ENCODE assay signal across 1 cellular context in the genomic region with DNA sequence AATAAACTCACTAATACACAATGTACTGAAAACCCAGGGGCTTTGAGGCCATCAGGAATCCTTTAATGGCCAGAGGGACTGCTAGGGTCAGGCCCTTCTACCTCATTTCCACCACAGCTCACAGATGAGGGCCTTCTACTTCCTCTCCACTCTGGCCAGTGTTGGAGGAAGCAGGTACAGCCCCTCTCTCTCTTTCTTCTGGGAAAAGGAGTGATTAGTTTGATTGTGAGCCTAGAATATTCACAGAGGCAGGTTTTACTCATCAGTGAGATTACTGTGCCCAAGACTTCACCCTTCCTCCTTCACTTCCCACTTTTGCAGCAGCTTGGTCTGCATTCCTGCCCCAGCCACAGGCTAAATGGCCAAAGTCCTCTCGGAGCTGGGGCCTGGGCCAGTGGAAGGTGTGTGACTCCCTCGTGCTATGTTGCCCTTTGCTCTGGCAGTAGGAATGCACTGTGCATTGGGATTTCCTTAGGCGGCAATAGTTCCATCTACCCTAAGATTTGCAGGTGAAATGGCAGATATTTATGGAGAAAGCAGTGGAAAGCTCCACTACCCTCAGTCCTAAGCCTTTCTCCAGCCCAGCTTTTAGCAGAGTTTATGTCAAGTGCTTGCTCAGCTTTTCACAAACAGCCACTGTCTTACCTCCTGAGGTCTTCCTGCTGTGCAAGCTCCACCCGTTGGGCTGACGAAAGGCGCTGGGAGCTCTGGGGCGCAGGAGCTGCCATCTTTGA.
A peak's percentile ranks its signal among the peaks of the same experiment; 100 is the strongest.
TF ChIP-seq lines count a peak whose summit lies in the region.

No MANE protein-coding gene starts in this region.

TF ChIP-seq in HepG2, 621 proteins besides CTCF, POLR2A, EP300 and RAD21 (continued from another document and continues in another):
- peak; percentile 66; the same call in 1 of the 2 replicates for TF ChIP-seq PRDM10 (CRISPR knock-in tag; IDR thresholded peaks at IDR 0.05; ENCODE audit: low read depth)
- TF ChIP-seq ZNF691 (CRISPR knock-in tag; IDR thresholded peaks at IDR 0.05; ENCODE audit: borderline replicate concordance, low read depth), result peak; percentile 94; the same call in 1 of the 2 replicates
- TF ChIP-seq GATA4 (IDR thresholded peaks at IDR 0.05; ENCODE audit: borderline replicate concordance, low read depth), result no peak
- TF ChIP-seq ZNF263 (CRISPR knock-in tag; IDR thresholded peaks at IDR 0.05), result peak; percentile 32; the same call in 1 of the 2 replicates
- TF ChIP-seq REL (CRISPR knock-in tag; conservative IDR thresholded peaks at IDR 0.05), result no peak
- no peak for TF ChIP-seq ZNF207 (IDR thresholded peaks at IDR 0.05; ENCODE audit: borderline replicate concordance)
- TF ChIP-seq ZNF143 (CRISPR knock-in tag; IDR thresholded peaks at IDR 0.05), result no peak
- TF ChIP-seq, protein P1, sequence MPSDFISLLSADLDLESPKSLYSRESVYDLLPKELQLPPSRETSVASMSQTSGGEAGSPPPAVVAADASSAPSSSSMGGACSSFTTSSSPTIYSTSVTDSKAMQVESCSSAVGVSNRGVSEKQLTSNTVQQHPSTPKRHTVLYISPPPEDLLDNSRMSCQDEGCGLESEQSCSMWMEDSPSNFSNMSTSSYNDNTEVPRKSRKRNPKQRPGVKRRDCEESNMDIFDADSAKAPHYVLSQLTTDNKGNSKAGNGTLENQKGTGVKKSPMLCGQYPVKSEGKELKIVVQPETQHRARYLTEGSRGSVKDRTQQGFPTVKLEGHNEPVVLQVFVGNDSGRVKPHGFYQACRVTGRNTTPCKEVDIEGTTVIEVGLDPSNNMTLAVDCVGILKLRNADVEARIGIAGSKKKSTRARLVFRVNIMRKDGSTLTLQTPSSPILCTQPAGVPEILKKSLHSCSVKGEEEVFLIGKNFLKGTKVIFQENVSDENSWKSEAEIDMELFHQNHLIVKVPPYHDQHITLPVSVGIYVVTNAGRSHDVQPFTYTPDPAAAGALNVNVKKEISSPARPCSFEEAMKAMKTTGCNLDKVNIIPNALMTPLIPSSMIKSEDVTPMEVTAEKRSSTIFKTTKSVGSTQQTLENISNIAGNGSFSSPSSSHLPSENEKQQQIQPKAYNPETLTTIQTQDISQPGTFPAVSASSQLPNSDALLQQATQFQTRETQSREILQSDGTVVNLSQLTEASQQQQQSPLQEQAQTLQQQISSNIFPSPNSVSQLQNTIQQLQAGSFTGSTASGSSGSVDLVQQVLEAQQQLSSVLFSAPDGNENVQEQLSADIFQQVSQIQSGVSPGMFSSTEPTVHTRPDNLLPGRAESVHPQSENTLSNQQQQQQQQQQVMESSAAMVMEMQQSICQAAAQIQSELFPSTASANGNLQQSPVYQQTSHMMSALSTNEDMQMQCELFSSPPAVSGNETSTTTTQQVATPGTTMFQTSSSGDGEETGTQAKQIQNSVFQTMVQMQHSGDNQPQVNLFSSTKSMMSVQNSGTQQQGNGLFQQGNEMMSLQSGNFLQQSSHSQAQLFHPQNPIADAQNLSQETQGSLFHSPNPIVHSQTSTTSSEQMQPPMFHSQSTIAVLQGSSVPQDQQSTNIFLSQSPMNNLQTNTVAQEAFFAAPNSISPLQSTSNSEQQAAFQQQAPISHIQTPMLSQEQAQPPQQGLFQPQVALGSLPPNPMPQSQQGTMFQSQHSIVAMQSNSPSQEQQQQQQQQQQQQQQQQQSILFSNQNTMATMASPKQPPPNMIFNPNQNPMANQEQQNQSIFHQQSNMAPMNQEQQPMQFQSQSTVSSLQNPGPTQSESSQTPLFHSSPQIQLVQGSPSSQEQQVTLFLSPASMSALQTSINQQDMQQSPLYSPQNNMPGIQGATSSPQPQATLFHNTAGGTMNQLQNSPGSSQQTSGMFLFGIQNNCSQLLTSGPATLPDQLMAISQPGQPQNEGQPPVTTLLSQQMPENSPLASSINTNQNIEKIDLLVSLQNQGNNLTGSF (CRISPR knock-in tag; IDR thresholded peaks at IDR 0.05), result no peak
- TF ChIP-seq RELA (CRISPR knock-in tag; IDR thresholded peaks at IDR 0.05), result no peak
- TF ChIP-seq TRIM22 (IDR thresholded peaks at IDR 0.05), result no peak
- peak; percentile 71 for TF ChIP-seq ZFP1 (CRISPR knock-in tag; IDR thresholded peaks at IDR 0.05)
- TF ChIP-seq BCL6 (CRISPR knock-in tag; IDR thresholded peaks at IDR 0.05), result peak; percentile 73
- TF ChIP-seq SALL2 (CRISPR knock-in tag; IDR thresholded peaks at IDR 0.05), result 0 out of 2 replicates have a peak, but pooled peaks have one; percentile 61
- TF ChIP-seq ZNF572 (CRISPR knock-in tag; IDR thresholded peaks at IDR 0.05), result peak; percentile 81; the same call in 1 of the 2 replicates
- peak; percentile 98 for TF ChIP-seq POGZ (CRISPR knock-in tag; IDR thresholded peaks at IDR 0.05)
- TF ChIP-seq WIZ (CRISPR knock-in tag; IDR thresholded peaks at IDR 0.05), result no peak
- no peak for TF ChIP-seq PHB2 (IDR thresholded peaks at IDR 0.05; ENCODE audit: partially characterized antibody)
- TF ChIP-seq ZNF329 (CRISPR knock-in tag; IDR thresholded peaks at IDR 0.05; ENCODE audit: low read depth), result peak; percentile 59; the same call in 1 of the 2 replicates
- TF ChIP-seq HDAC6 (IDR thresholded peaks at IDR 0.05; ENCODE audit: low read depth, low read length), result no peak
- TF ChIP-seq HDAC2 (CRISPR knock-in tag; IDR thresholded peaks at IDR 0.05), result peak; percentile 96
- TF ChIP-seq U2AF2 (IDR thresholded peaks at IDR 0.05; ENCODE audit: low read depth, low read length), result no peak
- TF ChIP-seq, protein P2, sequence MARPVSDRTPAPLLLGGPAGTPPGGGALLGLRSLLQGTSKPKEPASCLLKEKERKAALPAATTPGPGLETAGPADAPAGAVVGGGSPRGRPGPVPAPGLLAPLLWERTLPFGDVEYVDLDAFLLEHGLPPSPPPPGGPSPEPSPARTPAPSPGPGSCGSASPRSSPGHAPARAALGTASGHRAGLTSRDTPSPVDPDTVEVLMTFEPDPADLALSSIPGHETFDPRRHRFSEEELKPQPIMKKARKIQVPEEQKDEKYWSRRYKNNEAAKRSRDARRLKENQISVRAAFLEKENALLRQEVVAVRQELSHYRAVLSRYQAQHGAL (CRISPR knock-in tag; IDR thresholded peaks at IDR 0.05; ENCODE audit: not compliant biosample characterization), result no peak
- TF ChIP-seq ZNF883 (CRISPR knock-in tag; IDR thresholded peaks at IDR 0.05; ENCODE audit: not compliant biosample characterization), result no peak
- TF ChIP-seq, protein P3, sequence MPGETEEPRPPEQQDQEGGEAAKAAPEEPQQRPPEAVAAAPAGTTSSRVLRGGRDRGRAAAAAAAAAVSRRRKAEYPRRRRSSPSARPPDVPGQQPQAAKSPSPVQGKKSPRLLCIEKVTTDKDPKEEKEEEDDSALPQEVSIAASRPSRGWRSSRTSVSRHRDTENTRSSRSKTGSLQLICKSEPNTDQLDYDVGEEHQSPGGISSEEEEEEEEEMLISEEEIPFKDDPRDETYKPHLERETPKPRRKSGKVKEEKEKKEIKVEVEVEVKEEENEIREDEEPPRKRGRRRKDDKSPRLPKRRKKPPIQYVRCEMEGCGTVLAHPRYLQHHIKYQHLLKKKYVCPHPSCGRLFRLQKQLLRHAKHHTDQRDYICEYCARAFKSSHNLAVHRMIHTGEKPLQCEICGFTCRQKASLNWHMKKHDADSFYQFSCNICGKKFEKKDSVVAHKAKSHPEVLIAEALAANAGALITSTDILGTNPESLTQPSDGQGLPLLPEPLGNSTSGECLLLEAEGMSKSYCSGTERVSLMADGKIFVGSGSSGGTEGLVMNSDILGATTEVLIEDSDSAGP (CRISPR knock-in tag; IDR thresholded peaks at IDR 0.05; ENCODE audit: borderline replicate concordance), result peak; percentile 73
- peak; percentile 89 for TF ChIP-seq ATF2 (CRISPR knock-in tag; IDR thresholded peaks at IDR 0.05)
- no peak for TF ChIP-seq ZNF446 (CRISPR knock-in tag; IDR thresholded peaks at IDR 0.05)
- peak; percentile 85; the same call in 1 of the 2 replicates for TF ChIP-seq ZBTB20 (CRISPR knock-in tag; IDR thresholded peaks at IDR 0.05; ENCODE audit: borderline replicate concordance, low read depth)
- no peak for TF ChIP-seq ZNF570 (CRISPR knock-in tag; IDR thresholded peaks at IDR 0.05; ENCODE audit: borderline replicate concordance)
- TF ChIP-seq BRD4 (CRISPR knock-in tag; IDR thresholded peaks at IDR 0.05), result peak; percentile 81; the same call in 1 of the 2 replicates
- peak; percentile 62; the same call in 1 of the 2 replicates for TF ChIP-seq BHLHE40 (IDR thresholded peaks at IDR 0.05; ENCODE audit: low read length)
- no peak for TF ChIP-seq ZNF567 (CRISPR knock-in tag; IDR thresholded peaks at IDR 0.05; ENCODE audit: borderline replicate concordance)
- peak; percentile 89 for TF ChIP-seq FOXA3 (CRISPR knock-in tag; IDR thresholded peaks at IDR 0.05)
- TF ChIP-seq ZNF850 (CRISPR knock-in tag; conservative IDR thresholded peaks at IDR 0.05), result no peak
- peak; percentile 74; the same call in 1 of the 2 replicates for TF ChIP-seq ZNF280B (CRISPR knock-in tag; IDR thresholded peaks at IDR 0.05; ENCODE audit: borderline replicate concordance)
- no peak for TF ChIP-seq HNRNPUL1 (IDR thresholded peaks at IDR 0.05; ENCODE audit: low read depth, low read length)
- TF ChIP-seq FOXP1 (IDR thresholded peaks at IDR 0.05), result no peak
- TF ChIP-seq FOXP1 (CRISPR knock-in tag; IDR thresholded peaks at IDR 0.05), result peak; percentile 64; the same call in 1 of the 2 replicates
- TF ChIP-seq, protein P4, sequence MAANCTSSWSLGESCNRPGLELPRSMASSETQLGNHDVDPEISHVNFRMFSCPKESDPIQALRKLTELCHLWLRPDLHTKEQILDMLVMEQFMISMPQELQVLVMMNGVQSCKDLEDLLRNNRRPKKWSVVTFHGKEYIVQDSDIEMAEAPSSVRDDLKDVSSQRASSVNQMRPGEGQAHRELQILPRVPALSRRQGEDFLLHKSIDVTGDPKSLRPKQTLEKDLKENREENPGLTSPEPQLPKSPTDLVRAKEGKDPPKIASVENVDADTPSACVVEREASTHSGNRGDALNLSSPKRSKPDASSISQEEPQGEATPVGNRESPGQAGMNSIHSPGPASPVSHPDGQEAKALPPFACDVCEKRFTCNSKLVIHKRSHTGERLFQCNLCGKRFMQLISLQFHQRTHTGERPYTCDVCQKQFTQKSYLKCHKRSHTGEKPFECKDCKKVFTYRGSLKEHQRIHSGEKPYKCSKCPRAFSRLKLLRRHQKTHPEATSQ (CRISPR knock-in tag; IDR thresholded peaks at IDR 0.05; ENCODE audit: borderline replicate concordance), result no peak
- no peak; the same call in 1 of the 2 replicates for TF ChIP-seq ZNF552 (CRISPR knock-in tag; IDR thresholded peaks at IDR 0.05; ENCODE audit: borderline replicate concordance)
